Comparison of ENCODE assay signal across 2 cellular contexts in genomic region chr17:29107084-29107483, GRCh38.
A peak's percentile ranks its signal among the peaks of the same experiment; 100 is the strongest.
TF ChIP-seq lines count a peak whose summit lies in the region.

No MANE protein-coding gene starts in this region.

TF ChIP-seq in HEK293, 187 proteins besides CTCF, POLR2A, EP300 and RAD21:
- no peak for TF ChIP-seq PRDM2 (tag by site-specific recombination; IDR thresholded peaks at IDR 0.05; ENCODE audit: borderline replicate concordance)
- TF ChIP-seq ZNF335 (tag by site-specific recombination; conservative IDR thresholded peaks at IDR 0.05): no peak
- no peak for TF ChIP-seq OVOL3 (tag by site-specific recombination; IDR thresholded peaks at IDR 0.05)
- TF ChIP-seq FEZF1 (tag by site-specific recombination; IDR thresholded peaks at IDR 0.05): no peak
- TF ChIP-seq ZIC2 (tag by site-specific recombination; IDR thresholded peaks at IDR 0.05): peak; percentile 87
- TF ChIP-seq ZNF776 (tag by site-specific recombination; IDR thresholded peaks at IDR 0.05; ENCODE audit: borderline replicate concordance): no peak
- TF ChIP-seq ZNF624 (tag by site-specific recombination; IDR thresholded peaks at IDR 0.05): no peak
- TF ChIP-seq ZNF792 (tag by site-specific recombination; IDR thresholded peaks at IDR 0.05): no peak

TF ChIP-seq in K562, 482 proteins besides CTCF, POLR2A, EP300 and RAD21 (continued from another document):
- TF ChIP-seq, protein P1, sequence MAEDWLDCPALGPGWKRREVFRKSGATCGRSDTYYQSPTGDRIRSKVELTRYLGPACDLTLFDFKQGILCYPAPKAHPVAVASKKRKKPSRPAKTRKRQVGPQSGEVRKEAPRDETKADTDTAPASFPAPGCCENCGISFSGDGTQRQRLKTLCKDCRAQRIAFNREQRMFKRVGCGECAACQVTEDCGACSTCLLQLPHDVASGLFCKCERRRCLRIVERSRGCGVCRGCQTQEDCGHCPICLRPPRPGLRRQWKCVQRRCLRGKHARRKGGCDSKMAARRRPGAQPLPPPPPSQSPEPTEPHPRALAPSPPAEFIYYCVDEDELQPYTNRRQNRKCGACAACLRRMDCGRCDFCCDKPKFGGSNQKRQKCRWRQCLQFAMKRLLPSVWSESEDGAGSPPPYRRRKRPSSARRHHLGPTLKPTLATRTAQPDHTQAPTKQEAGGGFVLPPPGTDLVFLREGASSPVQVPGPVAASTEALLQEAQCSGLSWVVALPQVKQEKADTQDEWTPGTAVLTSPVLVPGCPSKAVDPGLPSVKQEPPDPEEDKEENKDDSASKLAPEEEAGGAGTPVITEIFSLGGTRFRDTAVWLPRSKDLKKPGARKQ (CRISPR knock-in tag; IDR thresholded peaks at IDR 0.05): no peak
- TF ChIP-seq ZNF224 (CRISPR knock-in tag; IDR thresholded peaks at IDR 0.05) (no peak), TEAD1 (CRISPR knock-in tag; IDR thresholded peaks at IDR 0.05) (no peak), TAF9B (IDR thresholded peaks at IDR 0.05; ENCODE audit: partially characterized antibody) (no peak)
